ENCODE assay signal across 23 cellular contexts in the genomic region with DNA sequence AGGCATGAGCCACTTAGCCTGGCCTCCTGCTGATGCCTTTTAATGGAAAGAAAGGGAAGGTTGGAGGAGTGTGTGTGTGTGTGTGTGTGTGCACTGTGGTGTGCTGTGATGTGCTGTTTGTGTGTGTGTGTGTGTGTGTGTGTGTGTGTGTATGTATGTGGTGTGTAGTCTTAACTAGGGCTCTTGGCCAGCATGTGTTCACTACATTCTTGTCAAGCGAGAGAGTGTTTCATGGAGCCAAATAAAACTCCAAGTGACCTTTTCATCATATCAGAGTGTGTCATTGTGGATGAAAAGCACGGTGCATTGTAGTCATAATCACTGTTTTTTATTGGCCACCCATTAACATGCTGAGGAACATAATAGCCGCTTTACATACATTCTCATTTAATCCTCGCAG. TPM values are rescaled to one million over a fixed set of nuclear protein-coding genes. Genes with fewer than 3 reads are reported as not detected.
DNase-seq lines count a peak whose midpoint lies in the region; ATAC-seq and TF ChIP-seq lines count a peak whose summit lies in the region.
"Had no signal": no experiment of that assay in that cellular context is flagged by ENCODE, and none has a peak within 500 bp of the region (broad histone marks: within the 10 kb centered on the region; RNA-seq: fewer than 3 reads in every experiment).

No MANE protein-coding gene starts in this region.

- no peak overlapping the region for H3K18ac ChIP-seq in IMR-90 (ENCODE audit: low read depth, low read length)

- H2BK20ac ChIP-seq in IMR-90 (ENCODE audit: low read depth, low read length) = no peak overlapping the region

- no peak for TF ChIP-seq RAD21 in IMR-90 (IDR thresholded peaks at IDR 0.05; ENCODE audit: low read length)

- DNase-seq in AG10803 (ENCODE audit: low read depth) (peak; percentile 10), IMR-90 (peak; percentile 43), brain microvascular endothelial cell (peak; percentile 47), left cardiac atrium (no peak), NCI-H187 (lab: John Stamatoyannopoulos, UW) (no peak), SIG-M5 treated with dmso at 0.1 percent for 504 hours (lab: John Stamatoyannopoulos, UW; ENCODE audit: unreplicated experiment) (no peak), NOMO-1 treated with dmso at 0.1 percent for 144 hours (lab: John Stamatoyannopoulos, UW; ENCODE audit: unreplicated experiment) (no peak)
- DNase-seq: activated CD4-positive, alpha-beta memory T cell treated with anti-CD3 and anti-CD28 coated beads, Interleukin-2, amount 10 ng/mL, durations not matched to agents 7 days and 5 days; activated effector memory CD4-positive, alpha-beta T cell treated with Interleukin-2 at 50 U/mL for 16 hours; activated naive CD8-positive, alpha-beta T cell treated with anti-CD3 and anti-CD28 coated beads, Interleukin-2, amount 10 ng/mL, durations not matched to agents 7 days and 5 days; C1 segment of cervical spinal cord; cortex of kidney; NCI-H1105; NCI-H2029; NCI-H345; SHP77 treated with DMSO at 0.1 percent for 48 hours; upper lobe of right lung had no signal

- H3K27me3 Mint-ChIP-seq in activated T-helper 17 cell treated with anti-CD3 and anti-CD28 coated beads, Interleukin-2, amount 50 U/mL, for 72 hours = no peaks in the 10 kb centered on the region
- H3K27me3 Mint-ChIP-seq: activated naive CD8-positive, alpha-beta T cell treated with anti-CD3 and anti-CD28 coated beads, Interleukin-2, amount 10 ng/mL, durations not matched to agents 7 days and 5 days; memory B cell had no signal

- dilution Hi-C loops in IMR-90 (cut with HindIII; ENCODE audit: low sequenced_read_pairs, unreplicated experiment) = no loop called here

- H3K4me3 Mint-ChIP-seq in activated T-helper 17 cell treated with anti-CD3 and anti-CD28 coated beads, Interleukin-2, amount 50 U/mL, for 72 hours = no peak overlapping the region
- H3K4me3 Mint-ChIP-seq: activated CD4-positive, alpha-beta memory T cell treated with anti-CD3 and anti-CD28 coated beads, Interleukin-2, amount 10 ng/mL, durations not matched to agents 7 days and 5 days; activated naive CD8-positive, alpha-beta T cell treated with anti-CD3 and anti-CD28 coated beads, Interleukin-2, amount 10 ng/mL, durations not matched to agents 7 days and 5 days; memory B cell; neural progenitor cell had no signal

- no peaks in the 10 kb centered on the region for H3K36me3 ChIP-seq in IMR-90 (ENCODE audit: control insufficient read depth, insufficient read depth, low read length)
- H3K36me3 ChIP-seq in brain microvascular endothelial cell (replicated peaks) = no peaks in the 10 kb centered on the region
- H3K36me3 ChIP-seq: esophagus muscularis mucosa, HAP-1, neural progenitor cell, upper lobe of right lung had no signal

- ATAC-seq in IMR-90 (ENCODE audit: low read depth) (no peak), left cardiac atrium (peak; percentile 33 to 47)
- ATAC-seq in activated T-helper 17 cell treated with anti-CD3 and anti-CD28 coated beads, Interleukin-2, amount 50 U/mL, for 72 hours (replicated peaks) = no peak
- ATAC-seq: activated CD4-positive, CD25-positive, alpha-beta regulatory T cell treated with anti-CD3 and anti-CD28 coated beads, Interleukin-2, amount 50 U/mL, for 24 hours; upper lobe of right lung had no signal

- no peak overlapping the region for H3K4me2 ChIP-seq in IMR-90 (ENCODE audit: low read depth, low read length)
- H3K4me2 ChIP-seq: neural progenitor cell had no signal

- H4K5ac ChIP-seq in IMR-90 (ENCODE audit: low read depth, low read length) = no peak overlapping the region

- no peak overlapping the region for H2AK5ac ChIP-seq in IMR-90 (ENCODE audit: low read depth, low read length)

- no peaks in the 10 kb centered on the region for H3K4me1 ChIP-seq in IMR-90 (ENCODE audit: control insufficient read depth, insufficient read depth, low read length)
- H3K4me1 ChIP-seq: HAP-1, neural progenitor cell, upper lobe of right lung had no signal

- H3K27me3 ChIP-seq in IMR-90 (ENCODE audit: control insufficient read depth, insufficient read depth, low read length) (peaks cover 2% of the 10 kb centered on the region; the same call in 1 of the 2 replicates), brain microvascular endothelial cell (replicated peaks) (no peaks in the 10 kb centered on the region)
- H3K27me3 ChIP-seq: esophagus muscularis mucosa, neural progenitor cell, upper lobe of right lung had no signal

- no peak overlapping the region for H2AK9ac ChIP-seq in IMR-90 (replicated peaks; ENCODE audit: low read depth, low read length, poor library complexity)

- TF ChIP-seq CTCF in AG10803 (conservative IDR thresholded peaks at IDR 0.05; ENCODE audit: low read length) = no peak
- TF ChIP-seq CTCF in IMR-90 (conservative IDR thresholded peaks at IDR 0.05; ENCODE audit: low read depth, low read length) = no peak
- no peak for TF ChIP-seq CTCF in brain microvascular endothelial cell (IDR thresholded peaks at IDR 0.05; ENCODE audit: low read depth, low read length, missing control alignments)

- H3K27ac ChIP-seq in IMR-90 (ENCODE audit: insufficient read depth, low read length) = no peak overlapping the region
- no peak overlapping the region for H3K27ac ChIP-seq in brain microvascular endothelial cell
- H3K27ac ChIP-seq: esophagus muscularis mucosa, neural progenitor cell, upper lobe of right lung had no signal

- H3K14ac ChIP-seq in IMR-90 (replicated peaks; ENCODE audit: low read depth, low read length) = no peak overlapping the region

- no peaks in the 10 kb centered on the region; the same call in 1 of the 2 replicates for H3K9me1 ChIP-seq in IMR-90 (ENCODE audit: insufficient read depth, low read length)

- H3K56ac ChIP-seq in IMR-90 (ENCODE audit: extremely low read depth, insufficient read depth, low read length) = no peak overlapping the region

- no peak overlapping the region for H3K23ac ChIP-seq in IMR-90 (ENCODE audit: low read depth, low read length)

- no peak for TF ChIP-seq POLR2A in IMR-90 (IDR thresholded peaks at IDR 0.05; ENCODE audit: low read depth, low read length)

- H2BK15ac ChIP-seq in IMR-90 (ENCODE audit: low read depth, low read length) = no peak overlapping the region

- no peaks in the 10 kb centered on the region for H3K4me1 Mint-ChIP-seq in activated T-helper 17 cell treated with anti-CD3 and anti-CD28 coated beads, Interleukin-2, amount 50 U/mL, for 72 hours
- H3K4me1 Mint-ChIP-seq: activated naive CD8-positive, alpha-beta T cell treated with anti-CD3 and anti-CD28 coated beads, Interleukin-2, amount 10 ng/mL, durations not matched to agents 7 days and 5 days; memory B cell had no signal

- H3K4ac ChIP-seq in IMR-90 (ENCODE audit: low read depth, low read length) = no peak overlapping the region

- no peaks in the 10 kb centered on the region for H3K79me1 ChIP-seq in IMR-90 (ENCODE audit: low read depth in 1 of 2, low read length in 2 of 2)

- H4K20me1 ChIP-seq in IMR-90 (ENCODE audit: insufficient read depth, low read length) = no peaks in the 10 kb centered on the region

- H2BK120ac ChIP-seq in IMR-90 (ENCODE audit: low read depth, low read length) = no peak overlapping the region

- CTCF ChIA-PET in IMR-90 (lab: Yijun Ruan, JAX) = no interaction called here

- H3K9me3 Mint-ChIP-seq in activated T-helper 17 cell treated with anti-CD3 and anti-CD28 coated beads, Interleukin-2, amount 50 U/mL, for 72 hours = no peaks in the 10 kb centered on the region
- H3K9me3 Mint-ChIP-seq: activated CD4-positive, alpha-beta memory T cell treated with anti-CD3 and anti-CD28 coated beads, Interleukin-2, amount 10 ng/mL, durations not matched to agents 7 days and 5 days; activated naive CD8-positive, alpha-beta T cell treated with anti-CD3 and anti-CD28 coated beads, Interleukin-2, amount 10 ng/mL, durations not matched to agents 7 days and 5 days; memory B cell; neural progenitor cell had no signal

- BruUV-seq in IMR-90 (replicated peaks; lab: Mats Ljungman, UMichigan) = no TSS peak

- intact Hi-C loops in IMR-90 (cut with micrococcal nuclease) (no loop called here), left cardiac atrium (cut with DNase I) (no loop called here)

- no peaks in the 10 kb centered on the region for H3K36me3 Mint-ChIP-seq in activated T-helper 17 cell treated with anti-CD3 and anti-CD28 coated beads, Interleukin-2, amount 50 U/mL, for 72 hours (ENCODE audit: low read depth)
- H3K36me3 Mint-ChIP-seq: activated naive CD8-positive, alpha-beta T cell treated with anti-CD3 and anti-CD28 coated beads, Interleukin-2, amount 10 ng/mL, durations not matched to agents 7 days and 5 days; memory B cell; neural progenitor cell had no signal

- H2BK5ac ChIP-seq in IMR-90 (ENCODE audit: low read depth, low read length, poor library complexity, severe bottlenecking) = no peak overlapping the region

- POLR2A ChIA-PET in IMR-90 (lab: Charles Lee; ENCODE audit: unreplicated experiment) = no interaction called here

- no peak overlapping the region for H2AFZ ChIP-seq in IMR-90 (replicated peaks; ENCODE audit: low read length, poor library complexity)
- H2AFZ ChIP-seq: neural progenitor cell had no signal

- H3K4me3 ChIP-seq in AG10803 (ENCODE audit: low read length) = no peak overlapping the region
- H3K4me3 ChIP-seq in IMR-90 (ENCODE audit: insufficient read depth, low read depth, low read length) = no peak overlapping the region
- H3K4me3 ChIP-seq in brain microvascular endothelial cell (ENCODE audit: low read depth, low read length) = no peak overlapping the region
- H3K4me3 ChIP-seq: esophagus muscularis mucosa, HAP-1, neural progenitor cell, upper lobe of right lung had no signal

- in situ Hi-C loops in IMR-90 (cut with MboI; ENCODE audit: low sequenced_read_pairs) (no loop called here), brain microvascular endothelial cell (cut with HindIII; ENCODE audit: low pct_ligation_motif_present, low sequenced_read_pairs) (no loop called here)

- H4K8ac ChIP-seq in IMR-90 (ENCODE audit: low read depth in 2 of 2, low read length in 2 of 2) = no peak overlapping the region

- H3K9me3 ChIP-seq in IMR-90 (ENCODE audit: control insufficient read depth, insufficient read depth, low read length) = no peaks in the 10 kb centered on the region
- H3K9me3 ChIP-seq: esophagus muscularis mucosa, HAP-1, upper lobe of right lung had no signal

- no CpG with 5 or more reads among the region's 4 CpGs for WGBS in IMR-90 (ENCODE audit: extremely low coverage in 2 of 2, insufficient read length in 1 of 2), 2 experiments

- H4K91ac ChIP-seq in IMR-90 (ENCODE audit: insufficient read depth, low read depth, low read length) = no peak overlapping the region

- H3K9ac ChIP-seq in IMR-90 (ENCODE audit: low read depth, low read length) = no peak overlapping the region
- H3K9ac ChIP-seq: neural progenitor cell had no signal

- no peak overlapping the region for H3K27ac Mint-ChIP-seq in activated T-helper 17 cell treated with anti-CD3 and anti-CD28 coated beads, Interleukin-2, amount 50 U/mL, for 72 hours
- H3K27ac Mint-ChIP-seq: activated CD4-positive, alpha-beta memory T cell treated with anti-CD3 and anti-CD28 coated beads, Interleukin-2, amount 10 ng/mL, durations not matched to agents 7 days and 5 days; activated naive CD8-positive, alpha-beta T cell treated with anti-CD3 and anti-CD28 coated beads, Interleukin-2, amount 10 ng/mL, durations not matched to agents 7 days and 5 days; memory B cell; neural progenitor cell had no signal

RNA-seq across cellular contexts. Expression of gene BHLHE40, which starts 30.8 kb away (rescaled TPM):
- total RNA-seq in IMR-90 (2012; rRNA removed) (22.8 and 24.2 TPM in 2 replicates), left cardiac atrium (10 to 100 TPM; 31.1 to 85.6 TPM)
- 31.1 and 31.8 TPM in 2 replicates for polyA plus RNA-seq in IMR-90 (2012; rRNA removed)
- polyA plus RNA-seq in IMR-90 (2012; cell fraction: cytosol; rRNA removed) = 26.0 and 43.6 TPM in 2 replicates
- 147 and 366 TPM in 2 replicates for polyA plus RNA-seq in IMR-90 (2012; cell fraction: nucleus; rRNA removed; ENCODE audit: low replicate concordance)
- total RNA-seq in activated T-helper 17 cell treated with anti-CD3 and anti-CD28 coated beads, Interleukin-2, amount 50 U/mL, for 72 hours = 100 to 1,000 TPM; 217 to 527 TPM

Comparison
In these comparisons a context has a peak if more than half of its experiments do, and no peak if none do; other contexts are left out.
1. DNase-seq: peak in AG10803 (single experiment), IMR-90 (single experiment) and brain microvascular endothelial cell (single experiment); none in left cardiac atrium (single experiment), NCI-H187 (0 of 2), SIG-M5 treated with dmso at 0.1 percent for 504 hours (single experiment) and NOMO-1 treated with dmso at 0.1 percent for 144 hours (single experiment).
2. ATAC-seq: peak in left cardiac atrium (2 of 2); none in IMR-90 (single experiment) and activated T-helper 17 cell treated with anti-CD3 and anti-CD28 coated beads, Interleukin-2, amount 50 U/mL, for 72 hours (single experiment).